ENCODE assay signal across 1 cellular context in genomic region chr4:1807258-1807777, GRCh38.
TF ChIP-seq lines count a peak whose summit lies in the region.

No MANE protein-coding gene starts in this region.

TF ChIP-seq in IMR-90, 13 proteins besides CTCF, POLR2A, EP300 and RAD21 (continued from another document):
- TF ChIP-seq, protein P1, sequence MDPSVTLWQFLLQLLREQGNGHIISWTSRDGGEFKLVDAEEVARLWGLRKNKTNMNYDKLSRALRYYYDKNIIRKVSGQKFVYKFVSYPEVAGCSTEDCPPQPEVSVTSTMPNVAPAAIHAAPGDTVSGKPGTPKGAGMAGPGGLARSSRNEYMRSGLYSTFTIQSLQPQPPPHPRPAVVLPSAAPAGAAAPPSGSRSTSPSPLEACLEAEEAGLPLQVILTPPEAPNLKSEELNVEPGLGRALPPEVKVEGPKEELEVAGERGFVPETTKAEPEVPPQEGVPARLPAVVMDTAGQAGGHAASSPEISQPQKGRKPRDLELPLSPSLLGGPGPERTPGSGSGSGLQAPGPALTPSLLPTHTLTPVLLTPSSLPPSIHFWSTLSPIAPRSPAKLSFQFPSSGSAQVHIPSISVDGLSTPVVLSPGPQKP (IDR thresholded peaks at IDR 0.05; ENCODE audit: borderline replicate concordance, low read depth, low read length): no peak
- TF ChIP-seq SMC3 (IDR thresholded peaks at IDR 0.05; ENCODE audit: low read depth, low read length): no peak
- no peak for TF ChIP-seq RCOR1 (IDR thresholded peaks at IDR 0.05; ENCODE audit: insufficient replicate concordance, low read length)
- TF ChIP-seq USF2 (IDR thresholded peaks at IDR 0.05; ENCODE audit: low read depth, low read length): no peak
- no peak for TF ChIP-seq CEBPB (IDR thresholded peaks at IDR 0.05; ENCODE audit: low read depth, low read length)
- no peak for TF ChIP-seq MAFK (IDR thresholded peaks at IDR 0.05; ENCODE audit: low read depth, low read length)
